ENCODE assay signal across 9 cellular contexts in genomic region chr3:66386011-66386924, GRCh38.
DNase-seq lines count a peak whose midpoint lies in the region; ATAC-seq and TF ChIP-seq lines count a peak whose summit lies in the region.
"Had no signal": no experiment of that assay in that cellular context is flagged by ENCODE, and none has a peak within 500 bp of the region (broad histone marks: within the 10 kb centered on the region; RNA-seq: fewer than 3 reads in every experiment).

No MANE protein-coding gene starts in this region.

- peak; percentile 88 for ATAC-seq in GM18498 (IDR thresholded peaks at IDR 0.05; ENCODE audit: unreplicated experiment)
- peak; percentile 89 for ATAC-seq in GM21367 (IDR thresholded peaks at IDR 0.05; ENCODE audit: unreplicated experiment)
- ATAC-seq in HG03135 (IDR thresholded peaks at IDR 0.05; ENCODE audit: unreplicated experiment), result peak; percentile 86
- ATAC-seq in esophagus mucosa, result no peak
- ATAC-seq: right cardiac atrium had no signal

- no peak overlapping the region for H3K4me3 ChIP-seq in colonic mucosa

- H3K4me1 ChIP-seq in colonic mucosa, result no peaks in the 10 kb centered on the region

- intact Hi-C loops in colonic mucosa (cut with DNase I), result no loop called here

- TF ChIP-seq CTCF in colonic mucosa (IDR thresholded peaks at IDR 0.05), result no peak

- no peak overlapping the region for H3K27ac ChIP-seq in colonic mucosa

- DNase-seq in colonic mucosa (peak; percentile 14), dermis blood vessel endothelial cell (no peak), cortex of kidney (lab: John Stamatoyannopoulos, UW) (no peak), NCI-H146 (lab: John Stamatoyannopoulos, UW) (no peak)
- DNase-seq: right cardiac atrium had no signal

- no peak overlapping the region for H3K9ac ChIP-seq in colonic mucosa (ENCODE audit: low read depth in 2 of 2, low read length in 2 of 2)

- no peaks in the 10 kb centered on the region for H3K27me3 ChIP-seq in colonic mucosa

- H3K9me3 ChIP-seq in colonic mucosa, result no peaks in the 10 kb centered on the region

- H3K36me3 ChIP-seq in colonic mucosa, result peaks cover 19% of the 10 kb centered on the region
